Comparison of ENCODE assay signal across 8 cellular contexts in genomic region chr11:83156150-83156995, GRCh38. TPM values are rescaled to one million over a fixed set of nuclear protein-coding genes. Genes with fewer than 3 reads are reported as not detected.
DNase-seq lines count a peak whose midpoint lies in the region; ATAC-seq and TF ChIP-seq lines count a peak whose summit lies in the region.

No MANE protein-coding gene starts in this region.

- peak; percentile 95 for DNase-seq in stimulated activated CD4-positive, alpha-beta T cell treated with anti-CD3 and anti-CD28 coated beads, Interleukin-12 subunit alpha, Interleukin-12 subunit beta, amount 100 ng/mL, for 24 hours (ENCODE audit: low read depth in 2 of 2)
- DNase-seq in stimulated activated CD4-positive, alpha-beta T cell treated with anti-CD3 and anti-CD28 coated beads, Interleukin-12 subunit alpha, Interleukin-12 subunit beta, amount 100 ng/mL, for 4 hours = no peak
- DNase-seq in NCI-H2029 (lab: John Stamatoyannopoulos, UW) = peak; percentile 100
- DNase-seq in T-helper 9 cell = peak; percentile 90
- peak; percentile 99 for DNase-seq in iPS DF 19.7 (ENCODE audit: low read depth, low spot score)
- DNase-seq in retinal pigment epithelial cell (ENCODE audit: low read depth) = peak; percentile 100

- H3K4me3 ChIP-seq in retinal pigment epithelial cell (ENCODE audit: low read length) = peak overlapping the region; percentile 76

- TF ChIP-seq CTCF in brain (conservative IDR thresholded peaks at IDR 0.05) (no peak), retinal pigment epithelial cell (conservative IDR thresholded peaks at IDR 0.05; ENCODE audit: low read depth, low read length) (no peak)

- peaks cover 13% of the 10 kb centered on the region for H3K27me3 Mint-ChIP-seq in brain

- H3K4me1 Mint-ChIP-seq in brain = peaks cover 22% of the 10 kb centered on the region

- peak overlapping the region; percentile 100 for H3K27ac Mint-ChIP-seq in brain

- peaks cover 33% of the 10 kb centered on the region for H3K36me3 Mint-ChIP-seq in brain

- ATAC-seq in HG02981 (IDR thresholded peaks at IDR 0.05; ENCODE audit: unreplicated experiment) = peak; percentile 95

- peak overlapping the region; percentile 100 for H3K4me3 Mint-ChIP-seq in brain

- peaks cover 0 to 2% (median 0%) of the 10 kb centered on the region in 5 experiments for H3K9me3 Mint-ChIP-seq in brain

RNA-seq across cellular contexts. Expression of gene PCF11, which starts 0.6 kb away (rescaled TPM):
- polyA plus RNA-seq in brain (ENCODE audit: insufficient read depth, low read depth, low replicate concordance) = 21.0 TPM

RNA-seq across cellular contexts. Expression of gene ANKRD42, which starts 37.1 kb away (rescaled TPM):
- 2.8 TPM for polyA plus RNA-seq in brain (ENCODE audit: insufficient read depth, low read depth, low replicate concordance)
